Comparison of ENCODE assay signal across 1 cellular context in the genomic region with DNA sequence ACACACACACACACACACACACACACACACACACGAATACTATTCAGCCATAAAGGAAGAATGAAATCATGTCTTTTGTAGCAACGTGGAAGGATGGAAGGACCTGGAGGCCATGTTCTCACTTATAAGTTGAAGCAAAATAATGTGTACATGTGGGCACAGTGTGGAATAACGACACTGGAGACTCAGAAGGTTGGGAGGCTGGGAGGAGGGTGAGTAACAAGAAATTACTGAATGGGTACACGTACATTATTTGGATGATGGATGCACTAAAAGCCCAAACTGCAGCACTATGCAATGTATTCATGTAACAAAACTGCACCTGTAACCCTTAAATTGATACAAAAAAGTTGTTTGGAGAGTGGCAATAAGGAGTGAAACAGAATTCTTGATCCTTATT.
TF ChIP-seq lines count a peak whose summit lies in the region.

No MANE protein-coding gene starts in this region.

TF ChIP-seq in H1, 55 proteins besides CTCF, POLR2A, EP300 and RAD21:
- no peak for TF ChIP-seq SP2 (IDR thresholded peaks at IDR 0.05; ENCODE audit: low read length)
- TF ChIP-seq BACH1 (IDR thresholded peaks at IDR 0.05; ENCODE audit: low read length): no peak
- no peak for TF ChIP-seq FOSL1 (IDR thresholded peaks at IDR 0.05; ENCODE audit: insufficient read depth, low read depth, low read length)
- no peak for TF ChIP-seq CREB1 (IDR thresholded peaks at IDR 0.05)
- peak; percentile 29; the same call in 1 of the 2 replicates for TF ChIP-seq CBX5 (IDR thresholded peaks at IDR 0.05; ENCODE audit: low read depth, low read length)
